Comparison of ENCODE assay signal across 8 cellular contexts in the genomic region with DNA sequence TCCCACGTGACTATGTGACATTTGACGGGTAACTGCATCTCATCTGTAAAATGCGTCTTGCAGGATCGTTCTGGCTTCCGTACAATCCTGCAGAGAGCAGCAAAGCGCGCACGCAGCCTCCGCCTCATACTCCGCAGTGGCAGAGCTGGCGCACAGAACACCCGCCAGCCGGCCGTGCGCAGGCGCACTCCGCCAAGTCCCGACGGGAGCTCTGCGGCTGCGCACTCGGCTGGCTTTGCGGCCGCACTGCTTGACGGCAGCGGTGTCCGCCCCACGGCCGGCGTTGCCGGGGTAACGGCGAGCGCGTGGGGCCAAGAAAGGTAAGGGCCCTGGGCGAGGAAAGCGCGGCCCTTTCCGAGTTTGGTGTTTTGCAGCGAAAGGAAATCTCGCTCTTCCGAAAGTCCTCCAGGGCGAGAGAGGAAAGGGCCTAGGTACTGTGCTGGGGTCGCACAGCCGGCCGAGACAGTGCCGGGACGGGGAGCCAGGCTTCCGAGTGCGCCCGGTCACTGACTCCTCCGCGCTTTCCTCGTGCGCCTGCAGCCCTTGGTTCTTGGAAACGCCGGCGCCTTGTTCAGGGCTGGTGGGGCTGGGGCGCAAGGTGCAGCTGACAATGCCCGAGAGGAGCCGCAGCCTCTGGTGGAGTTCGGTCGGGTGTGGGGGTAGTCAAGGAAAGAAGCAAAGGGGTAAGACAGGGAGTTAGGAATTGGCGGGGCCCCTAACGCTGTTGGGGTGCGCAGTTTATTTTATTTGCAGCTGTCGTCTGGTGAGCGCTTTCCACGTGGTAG. TPM values are rescaled to one million over a fixed set of nuclear protein-coding genes. Genes with fewer than 3 reads are reported as not detected.
A peak's percentile ranks its signal among the peaks of the same experiment; 100 is the strongest.
DNase-seq lines count a peak whose midpoint lies in the region; ATAC-seq and TF ChIP-seq lines count a peak whose summit lies in the region.

A gene (plus strand): TSS at position 283 of the 785 bp plus-strand sequence. CDS start 5,321 bp downstream, outside the sequence.

- no peaks in the 10 kb centered on the region for H3K9me3 Mint-ChIP-seq in activated naive CD4-positive, alpha-beta T cell treated with anti-CD3 and anti-CD28 coated beads for 36 hours

- TF ChIP-seq CTCF in GM10248 (IDR thresholded peaks at IDR 0.05; ENCODE audit: control extremely low read depth, extremely low read depth, low read depth, missing control alignments) (peak; percentile 37), NB4 (IDR thresholded peaks at IDR 0.05; ENCODE audit: low read depth, low read length) (no peak)

- H3K4me3 ChIP-seq in NB4 (ENCODE audit: low read depth, low read length), result peak within 1 kb of the TSS; percentile 96

- peak within 1 kb of the TSS; percentile 82 for H3K27ac Mint-ChIP-seq in activated naive CD4-positive, alpha-beta T cell treated with anti-CD3 and anti-CD28 coated beads for 36 hours

- peak; percentile 90 for ATAC-seq in HG02571 (IDR thresholded peaks at IDR 0.05; ENCODE audit: unreplicated experiment)

- POLR2A ChIA-PET in GM10248 (lab: Yijun Ruan, JAX), result no interaction called here

- intact Hi-C loops in activated naive CD4-positive, alpha-beta T cell treated with anti-CD3 and anti-CD28 coated beads for 36 hours (cut with micrococcal nuclease), result loop anchor here (1.0 to 10.0 kb wide), 12 partner anchors 73 to 860 kb away; a partner anchor contains a TSS

- CTCF ChIA-PET in GM10248 (lab: Yijun Ruan, JAX), result interaction anchor here (1.1 to 12.8 kb wide), 7 partner anchors 42 to 357 kb away, joined by 3 to 278 read pairs (median 4); a partner anchor contains a TSS
- CTCF ChIA-PET in activated naive CD4-positive, alpha-beta T cell treated with anti-CD3 and anti-CD28 coated beads for 36 hours (lab: Charles Lee), result interaction anchor here (0.5 to 3.8 kb wide), 11 partner anchors 9 to 588 kb away, joined by 3 to 33 read pairs (median 4); no protein-coding TSS in a partner anchor

- DNase-seq in GM10248 (ENCODE audit: extremely low spot score) (peak; percentile 99), NB4 (ENCODE audit: low read depth) (peak; percentile 96), SK-N-DZ (ENCODE audit: low spot score) (peak; percentile 98), germinal center (ENCODE audit: low spot score) (peak; percentile 99), non-pigmented ciliary epithelial cell (ENCODE audit: low read depth) (peak; percentile 68), substantia nigra (lab: John Stamatoyannopoulos, UW) (peak; percentile 35 to 98 (median 84))
- DNase-seq in activated naive CD4-positive, alpha-beta T cell treated with anti-CD3 and anti-CD28 coated beads for 36 hours, result peak; percentile 95

- no peaks in the 10 kb centered on the region for H3K27me3 Mint-ChIP-seq in activated naive CD4-positive, alpha-beta T cell treated with anti-CD3 and anti-CD28 coated beads for 36 hours (ENCODE audit: low read depth)

- H3K4me3 Mint-ChIP-seq in activated naive CD4-positive, alpha-beta T cell treated with anti-CD3 and anti-CD28 coated beads for 36 hours, result peak within 1 kb of the TSS; percentile 93

- peaks cover 8% of the 10 kb centered on the region for H3K36me3 Mint-ChIP-seq in activated naive CD4-positive, alpha-beta T cell treated with anti-CD3 and anti-CD28 coated beads for 36 hours (ENCODE audit: low read depth)

- peak; percentile 93 for TF ChIP-seq POLR2A in NB4 (IDR thresholded peaks at IDR 0.05; ENCODE audit: extremely low read depth, insufficient read length)

- H3K27ac ChIP-seq in substantia nigra (ENCODE audit: low read depth, low read length, poor library complexity, severe bottlenecking), result peak within 1 kb of the TSS; percentile 90

- H3K4me1 Mint-ChIP-seq in activated naive CD4-positive, alpha-beta T cell treated with anti-CD3 and anti-CD28 coated beads for 36 hours (ENCODE audit: low read depth), result peaks cover 44% of the 10 kb centered on the region

RNA-seq across cellular contexts. Expression of the gene that starts here (rescaled TPM):
- 40.5 and 42.2 TPM in 2 replicates for polyA plus RNA-seq in SK-N-DZ (2014; cell fraction: cytosol; rRNA removed)
- 45.3 and 70.0 TPM in 2 replicates for polyA plus RNA-seq in SK-N-DZ (2014; cell fraction: nucleus; rRNA removed)
- total RNA-seq in activated naive CD4-positive, alpha-beta T cell treated with anti-CD3 and anti-CD28 coated beads for 36 hours, result 10 to 100 TPM; 14.0 to 14.8 TPM

Comparison
In these comparisons a context has a peak if more than half of its experiments do, and no peak if none do; other contexts are left out.
1. Peak in every context shown above with its lines: DNase-seq, ATAC-seq, H3K4me3 ChIP-seq and H3K27ac ChIP-seq.